In genomic region chr6:111846061-111846460, GRCh38 we compare ENCODE assay signal across 15 cellular contexts. TPM values are rescaled to one million over a fixed set of nuclear protein-coding genes. Genes with fewer than 3 reads are reported as not detected.
A peak's percentile ranks its signal among the peaks of the same experiment; 100 is the strongest.
DNase-seq lines count a peak whose midpoint lies in the region; ATAC-seq, FAIRE-seq and TF ChIP-seq lines count a peak whose summit lies in the region.
"Had no signal": no experiment of that assay in that cellular context is flagged by ENCODE, and none has a peak within 500 bp of the region (broad histone marks: within the 10 kb centered on the region; RNA-seq: fewer than 3 reads in every experiment).

No MANE protein-coding gene starts in this region.

- CTCF ChIA-PET in K562 (lab: Yijun Ruan, JAX; ENCODE audit: low intra/inter-chr PET ratio): no interaction called here

- no peak for TF ChIP-seq CTCF in K562 (IDR thresholded peaks at IDR 0.05 in 2 of 3, conservative IDR thresholded peaks at IDR 0.05 in 1 of 3; ENCODE audit: insufficient read depth in 2 of 3, low read depth in 1 of 3, low read length in 3 of 3)
- TF ChIP-seq CTCF in nephron (IDR thresholded peaks at IDR 0.05; ENCODE audit: unreplicated experiment in 3 of 3): no peak

- no TSS peak for BruUV-seq in K562 (replicated peaks; lab: Mats Ljungman, UMichigan)

- H3K4me1 ChIP-seq in K562 (replicated peaks in 1 of 2; ENCODE audit: control insufficient read depth in 2 of 2, insufficient read depth in 2 of 2, low read length in 2 of 2): peaks cover 17 to 40% of the 10 kb centered on the region in 2 experiments; a peak in 4 of 5 replicates
- H3K4me1 ChIP-seq: colonic mucosa had no signal

- in situ Hi-C loops in K562 (cut with MboI): no loop called here

- H3K27ac Mint-ChIP-seq in nephron: peak overlapping the region in 2 of 3 experiments; percentile 87 to 91

- WGBS in K562 (ENCODE audit: insufficient coverage, low coverage, missing lambda C conversion rate): 55% methylated on average over 4 of the region's 4 CpGs

- no peaks in the 10 kb centered on the region for H3K9me3 Mint-ChIP-seq in activated T-cell treated with anti-CD3 and anti-CD28 coated beads, Interleukin-2, amount 50 U/mL, for 4 hours
- H3K9me3 Mint-ChIP-seq in nephron: no peaks in the 10 kb centered on the region

- no peaks in the 10 kb centered on the region for H3K79me2 ChIP-seq in K562 (ENCODE audit: control insufficient read depth, insufficient read depth, low read length)

- TF ChIP-seq RAD21 in K562 (CRISPR knock-in tag; conservative IDR thresholded peaks at IDR 0.05 in 1 of 2, IDR thresholded peaks at IDR 0.05 in 1 of 2): no peak

- no peaks in the 10 kb centered on the region for H3K9me3 ChIP-seq in K562 (replicated peaks; ENCODE audit: control insufficient read depth, insufficient read depth, low read depth, low read length)
- H3K9me3 ChIP-seq: colonic mucosa, esophagus muscularis mucosa, psoas muscle had no signal

- no peak overlapping the region for H3K27ac ChIP-seq in K562 (ENCODE audit: extremely low read depth, low read depth, low read length)
- H3K27ac ChIP-seq: colonic mucosa, esophagus muscularis mucosa, psoas muscle had no signal

- no peak for ATAC-seq in activated T-cell treated with anti-CD3 and anti-CD28 coated beads, Interleukin-2, amount 50 U/mL, for 4 hours
- ATAC-seq in GM19351 (IDR thresholded peaks at IDR 0.05; ENCODE audit: unreplicated experiment): peak; percentile 0
- ATAC-seq in K562: no peak
- ATAC-seq in GM19467 (IDR thresholded peaks at IDR 0.05; ENCODE audit: unreplicated experiment): no peak
- ATAC-seq: psoas muscle had no signal

- FAIRE-seq in K562 (lab: Jason Lieb, UNC): peak; percentile 6

- H3K27me3 Mint-ChIP-seq in activated T-cell treated with anti-CD3 and anti-CD28 coated beads, Interleukin-2, amount 50 U/mL, for 4 hours (ENCODE audit: low read depth): no peaks in the 10 kb centered on the region
- H3K27me3 Mint-ChIP-seq in nephron (ENCODE audit: low read depth): no peaks in the 10 kb centered on the region

- H3K36me3 ChIP-seq in K562 (ENCODE audit: control insufficient read depth, insufficient read depth, low read length) (no peaks in the 10 kb centered on the region), H7 (replicated peaks; ENCODE audit: control insufficient read depth, insufficient read depth, low read length) (no peaks in the 10 kb centered on the region)
- H3K36me3 ChIP-seq: colonic mucosa, esophagus muscularis mucosa had no signal

- peaks cover 6% of the 10 kb centered on the region; the same call in 1 of the 2 replicates for H4K20me1 ChIP-seq in K562 (replicated peaks; ENCODE audit: control insufficient read depth, insufficient read depth, low read length)

- peaks cover 23% of the 10 kb centered on the region for H3K4me1 Mint-ChIP-seq in activated T-cell treated with anti-CD3 and anti-CD28 coated beads, Interleukin-2, amount 50 U/mL, for 4 hours (ENCODE audit: low read depth)
- H3K4me1 Mint-ChIP-seq in nephron: peaks cover 23% of the 10 kb centered on the region

- peaks cover 0 to 8% of the 10 kb centered on the region in 2 experiments; a peak in 1 of 5 replicates for H3K27me3 ChIP-seq in K562 (ENCODE audit: control insufficient read depth in 2 of 2, insufficient read depth in 2 of 2, low read length in 2 of 2)
- no peaks in the 10 kb centered on the region for H3K27me3 ChIP-seq in H7 (ENCODE audit: control insufficient read depth, insufficient read depth, low read length)
- H3K27me3 ChIP-seq: colonic mucosa, esophagus muscularis mucosa had no signal

- H2AFZ ChIP-seq in K562 (ENCODE audit: low read depth, low read length): no peak overlapping the region

- H3K4me3 Mint-ChIP-seq in activated T-cell treated with anti-CD3 and anti-CD28 coated beads, Interleukin-2, amount 50 U/mL, for 4 hours: peak overlapping the region; percentile 60
- H3K4me3 Mint-ChIP-seq in nephron: peak overlapping the region in 2 of 3 experiments; percentile 23 to 54

- DNase-seq in activated T-cell treated with anti-CD3 and anti-CD28 coated beads, Interleukin-2, amount 50 U/mL, for 4 hours: no peak
- no peak for DNase-seq in activated T-cell treated with anti-CD3 and anti-CD28 coated beads, Interleukin-2, amount 50 U/mL, for 1 hour
- no peak for DNase-seq in K562 (ENCODE audit: extremely low read depth in 1 of 4, low spot score in 3 of 4)
- DNase-seq in H7: no peak
- DNase-seq in HCEC 1CT: no peak
- DNase-seq: ACHN; activated CD4-positive, CD25-positive, alpha-beta regulatory T cell; aorta; colonic mucosa; NCI-H82; psoas muscle had no signal

- no peak overlapping the region for H3K9ac ChIP-seq in K562 (ENCODE audit: insufficient read depth in 1 of 2, low read depth in 2 of 2, low read length in 2 of 2)

- POLR2A ChIA-PET in K562 (lab: Yijun Ruan, JAX): interaction anchor here (1.0 kb wide), 1 partner anchor 11 kb away, joined by 3 read pairs; no protein-coding TSS in a partner anchor

- peaks cover 41% of the 10 kb centered on the region for H3K36me3 Mint-ChIP-seq in activated T-cell treated with anti-CD3 and anti-CD28 coated beads, Interleukin-2, amount 50 U/mL, for 4 hours (ENCODE audit: insufficient read depth)
- no peaks in the 10 kb centered on the region for H3K36me3 Mint-ChIP-seq in nephron (ENCODE audit: low read depth)

- H3K4me3 ChIP-seq in K562: no peak overlapping the region
- H3K4me3 ChIP-seq in H7 (ENCODE audit: insufficient read depth, low read depth, low read length): no peak overlapping the region
- H3K4me3 ChIP-seq: colonic mucosa, esophagus muscularis mucosa, psoas muscle had no signal

- no peak for TF ChIP-seq POLR2A in K562 (conservative IDR thresholded peaks at IDR 0.05)

- H3K9me1 ChIP-seq in K562 (ENCODE audit: control insufficient read depth, insufficient read depth, low read length): no peaks in the 10 kb centered on the region

- no peak overlapping the region for H3K4me2 ChIP-seq in K562 (ENCODE audit: insufficient read depth, low read length)

- no peak for TF ChIP-seq EP300 in K562 (IDR thresholded peaks at IDR 0.05; ENCODE audit: low read length)

- intact Hi-C loops in K562 (cut with micrococcal nuclease): no loop called here

TF ChIP-seq in K562, 482 proteins besides CTCF, POLR2A, EP300 and RAD21 (continues in another document):
- TF ChIP-seq CLOCK (CRISPR knock-in tag; IDR thresholded peaks at IDR 0.05; ENCODE audit: borderline replicate concordance) (no peak), ZNF232 (CRISPR knock-in tag; IDR thresholded peaks at IDR 0.05) (no peak), JUND (IDR thresholded peaks at IDR 0.05; ENCODE audit: borderline replicate concordance, low read depth, low read length) (no peak), JUND (tag; IDR thresholded peaks at IDR 0.05; ENCODE audit: borderline replicate concordance, low read depth, low read length) (no peak), ZNF124 (CRISPR knock-in tag; IDR thresholded peaks at IDR 0.05) (no peak), SETDB1 (IDR thresholded peaks at IDR 0.05; ENCODE audit: low read length) (no peak), GABPB2 (CRISPR knock-in tag; conservative IDR thresholded peaks at IDR 0.05) (no peak)
- TF ChIP-seq, protein P1, sequence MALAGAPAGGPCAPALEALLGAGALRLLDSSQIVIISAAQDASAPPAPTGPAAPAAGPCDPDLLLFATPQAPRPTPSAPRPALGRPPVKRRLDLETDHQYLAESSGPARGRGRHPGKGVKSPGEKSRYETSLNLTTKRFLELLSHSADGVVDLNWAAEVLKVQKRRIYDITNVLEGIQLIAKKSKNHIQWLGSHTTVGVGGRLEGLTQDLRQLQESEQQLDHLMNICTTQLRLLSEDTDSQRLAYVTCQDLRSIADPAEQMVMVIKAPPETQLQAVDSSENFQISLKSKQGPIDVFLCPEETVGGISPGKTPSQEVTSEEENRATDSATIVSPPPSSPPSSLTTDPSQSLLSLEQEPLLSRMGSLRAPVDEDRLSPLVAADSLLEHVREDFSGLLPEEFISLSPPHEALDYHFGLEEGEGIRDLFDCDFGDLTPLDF (CRISPR knock-in tag; IDR thresholded peaks at IDR 0.05): no peak

RNA-seq across cellular contexts. Expression of gene FYN, which starts 27.2 kb away (rescaled TPM):
- 100 to 1,000 TPM; 481 to 505 (median 485) TPM for total RNA-seq in activated T-cell treated with anti-CD3 and anti-CD28 coated beads, Interleukin-2, amount 50 U/mL, for 4 hours
- 20.4 and 46.1 TPM in 2 replicates for total RNA-seq in K562 (2011; cell fraction: chromatin; rRNA removed; ENCODE audit: low replicate concordance)
- total RNA-seq in K562 (2011; cell fraction: nucleolus; rRNA removed): 7.3 and 8.3 TPM in 2 replicates
- 14.1 and 17.6 TPM in 2 replicates for total RNA-seq in K562 (2011; cell fraction: nucleoplasm; rRNA removed)
- total RNA-seq in K562 (2014; rRNA removed): 14.6 and 17.5 TPM in 2 replicates
- total RNA-seq in K562 (2014; rRNA removed; fragmentation: Illumina TruSeq; extraction: Trizol): 10.1 and 10.3 TPM in 2 replicates
- 6.8 and 6.9 TPM in 2 replicates for total RNA-seq in K562 (2015; rRNA removed; fragmentation: Illumina TruSeq; extraction: Trizol)
- 15.7 and 19.0 TPM in 2 replicates for total RNA-seq in K562 (2021)
- 5.0 and 11.4 TPM in 2 replicates for polyA plus RNA-seq in K562 (2011; rRNA removed)
- 5.9 and 12.4 TPM in 2 replicates for polyA plus RNA-seq in K562 (2011; cell fraction: cytosol; rRNA removed)
- 12.5 and 27.3 TPM in 2 replicates for polyA plus RNA-seq in K562 (2011; cell fraction: nucleus; rRNA removed)
- 10.0 and 31.4 TPM in 2 replicates for polyA plus RNA-seq in K562 (2012)
- 16.3 and 22.1 TPM in 2 replicates for polyA plus RNA-seq in K562 (2014; fragmentation: Illumina TruSeq; extraction: Trizol)
- polyA plus RNA-seq in K562 (2014; fragmentation: Nextera tagmentation; extraction: Ambion mirVana): 1 to 10 TPM; 2.9 to 5.0 TPM
- polyA plus RNA-seq in K562 (2014; rRNA removed): 7.1 and 19.3 TPM in 2 replicates
- polyA minus RNA-seq in K562 (2011; rRNA and poly(A)+ RNA removed): 12.6 and 20.7 TPM in 2 replicates
- 14.2 and 18.1 TPM in 2 replicates for polyA minus RNA-seq in K562 (2011; cell fraction: cytosol; rRNA and poly(A)+ RNA removed)
- 13.3 and 14.9 TPM in 2 replicates for polyA minus RNA-seq in K562 (2011; cell fraction: nucleus; rRNA and poly(A)+ RNA removed)
- total RNA-seq in H7 (2014; rRNA removed; shearing (Covaris generic)): 45.4 and 85.7 TPM in 2 replicates
